Comparison of ENCODE assay signal across 8 cellular contexts in the genomic region with DNA sequence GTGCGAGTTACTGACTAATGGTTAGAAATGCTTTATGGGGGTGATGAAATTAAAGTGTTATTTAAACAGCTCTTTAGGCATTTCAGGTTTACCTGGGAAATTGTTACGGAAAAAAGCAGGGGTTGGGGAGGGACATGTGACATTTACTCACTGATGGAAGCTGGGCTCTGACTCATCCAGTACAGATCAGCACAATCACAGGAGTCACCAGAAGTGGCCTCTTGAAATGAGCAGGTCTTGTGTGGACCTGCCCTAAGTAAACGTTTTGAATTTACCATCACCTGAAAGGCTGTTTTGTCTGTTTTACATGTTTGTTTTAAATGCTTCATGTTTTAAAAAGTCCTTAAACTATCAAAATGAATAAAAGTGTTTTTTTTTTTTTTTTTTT. TPM values are rescaled to one million over a fixed set of nuclear protein-coding genes. Genes with fewer than 3 reads are reported as not detected.
DNase-seq lines count a peak whose midpoint lies in the region; ATAC-seq and TF ChIP-seq lines count a peak whose summit lies in the region.

No MANE protein-coding gene starts in this region.

- DNase-seq in ACHN (peak; percentile 77), SK-MEL-5 (ENCODE audit: low read depth, low spot score) (peak; percentile 40), fibroblast of the aortic adventitia (ENCODE audit: low read depth) (peak; percentile 25), stromal cell of bone marrow (ENCODE audit: low read depth) (peak; percentile 50), NOMO-1 (lab: John Stamatoyannopoulos, UW; ENCODE audit: unreplicated experiment in 2 of 2) (no peak)

- peak; percentile 17 for ATAC-seq in HG02885 (IDR thresholded peaks at IDR 0.05; ENCODE audit: poor library complexity, unreplicated experiment)
- no peak for ATAC-seq in GM19397 (IDR thresholded peaks at IDR 0.05; ENCODE audit: unreplicated experiment)
- ATAC-seq in HG02610 (IDR thresholded peaks at IDR 0.05; ENCODE audit: unreplicated experiment), result no peak

- H3K4me3 ChIP-seq in fibroblast of the aortic adventitia (ENCODE audit: low read depth, low read length), result peak overlapping the region; percentile 85

- in situ Hi-C loops in ACHN (cut with HindIII; ENCODE audit: low pct_ligation_motif_present, low pct_unique_long_range_greater_than_20kb, low sequenced_read_pairs) (no loop called here), SK-MEL-5 (cut with HindIII; ENCODE audit: low pct_unique_long_range_greater_than_20kb, low sequenced_read_pairs) (no loop called here)

- TF ChIP-seq CTCF in fibroblast of the aortic adventitia (IDR thresholded peaks at IDR 0.05; ENCODE audit: insufficient read depth, low read length), result no peak

RNA-seq across cellular contexts. Expression of a gene that starts 2.3 kb away (rescaled TPM):
- 127 and 129 TPM in 2 replicates for total RNA-seq in SK-MEL-5 (2014; rRNA removed; shearing (Covaris generic))
- 85.4 and 88.3 TPM in 2 replicates for polyA plus RNA-seq in SK-MEL-5 (2015; cell fraction: cytosol; rRNA removed)
- polyA plus RNA-seq in SK-MEL-5 (2015; cell fraction: nucleus; rRNA removed), result 26.2 and 28.4 TPM in 2 replicates
- 114 and 124 TPM in 2 replicates for total RNA-seq in fibroblast of the aortic adventitia (ENCODE audit: low replicate concordance)

RNA-seq across cellular contexts. Expression of a gene that starts 27.8 kb away (rescaled TPM):
- 0.08 and 0.42 TPM in 2 replicates for total RNA-seq in SK-MEL-5 (2014; rRNA removed; shearing (Covaris generic))
- 0.40 and 1.6 TPM in 2 replicates for polyA plus RNA-seq in SK-MEL-5 (2015; cell fraction: cytosol; rRNA removed)
- 0.80 and 2.7 TPM in 2 replicates for polyA plus RNA-seq in SK-MEL-5 (2015; cell fraction: nucleus; rRNA removed)
- 0.49 and 2.0 TPM in 2 replicates for total RNA-seq in fibroblast of the aortic adventitia (ENCODE audit: low replicate concordance)

Comparison
In these comparisons a context has a peak if more than half of its experiments do, and no peak if none do; other contexts are left out.
1. DNase-seq: peak in ACHN (single experiment), SK-MEL-5 (single experiment), fibroblast of the aortic adventitia (single experiment) and stromal cell of bone marrow (single experiment); none in NOMO-1 (0 of 2).